ENCODE assay signal across 8 cellular contexts in the genomic region with DNA sequence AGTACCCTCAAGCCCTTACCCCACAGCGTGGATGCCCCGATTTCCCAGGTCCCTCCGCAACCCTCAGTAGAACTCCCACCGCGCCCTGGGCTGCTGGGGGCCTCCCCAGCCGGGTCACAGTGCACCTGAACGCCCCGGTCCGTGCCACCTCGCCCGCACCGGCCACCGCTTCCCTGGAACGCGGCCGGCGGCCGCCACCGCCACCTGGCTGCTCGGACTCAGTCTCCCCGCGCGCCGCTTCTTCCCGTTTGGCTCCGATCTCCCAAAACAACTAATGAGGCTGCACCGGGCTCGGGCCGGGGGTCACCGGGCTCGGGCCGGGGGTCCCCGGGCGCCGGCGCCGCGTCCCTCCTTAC. TPM values are rescaled to one million over a fixed set of nuclear protein-coding genes. Genes with fewer than 3 reads are reported as not detected.
DNase-seq lines count a peak whose midpoint lies in the region; ATAC-seq, FAIRE-seq and TF ChIP-seq lines count a peak whose summit lies in the region.

No MANE protein-coding gene starts in this region.

- peak overlapping the region; percentile 74 to 82 for H3K9ac ChIP-seq in kidney (ENCODE audit: low read length in 2 of 2)

- in situ Hi-C loops in HAP-1 (cut with MboI; ENCODE audit: low sequenced_read_pairs): no loop called here

- H3K9me3 ChIP-seq in HAP-1: no peaks in the 10 kb centered on the region
- H3K9me3 ChIP-seq in adrenal gland (replicated peaks in 1 of 3): no peaks in the 10 kb centered on the region
- no peaks in the 10 kb centered on the region for H3K9me3 ChIP-seq in kidney (ENCODE audit: control insufficient read depth in 1 of 2, low read length in 2 of 2)
- H3K9me3 ChIP-seq in stomach: no peaks in the 10 kb centered on the region

- no peak for ATAC-seq in GM21723 (IDR thresholded peaks at IDR 0.05; ENCODE audit: unreplicated experiment)

- WGBS in adrenal gland, 4 donors: 1 to 28% (median 2%) methylated on average over 3 to 38 of the region's 38 CpGs
- WGBS in stomach, 5 donors: 0 to 2% (median 1%) methylated on average over 19 to 38 of the region's 38 CpGs

- H3K4me1 ChIP-seq in HAP-1 (peaks cover 19% of the 10 kb centered on the region), adrenal gland (replicated peaks in 1 of 2) (peaks cover 15 to 32% of the 10 kb centered on the region in 2 donors), kidney (ENCODE audit: control insufficient read depth in 1 of 2, insufficient read depth in 1 of 2, low read depth in 1 of 2, low read length in 2 of 2) (peaks cover 15 to 22% of the 10 kb centered on the region in 2 donors), stomach (peaks cover 26 to 51% (median 36%) of the 10 kb centered on the region in 4 donors)

- no peaks in the 10 kb centered on the region for H3K36me3 ChIP-seq in HAP-1 (replicated peaks)
- no peaks in the 10 kb centered on the region for H3K36me3 ChIP-seq in adrenal gland (replicated peaks in 1 of 2)
- H3K36me3 ChIP-seq in kidney (ENCODE audit: control insufficient read depth in 1 of 2, insufficient read depth in 2 of 2, low read length in 2 of 2): no peaks in the 10 kb centered on the region
- peaks cover 0 to 3% (median 0%) of the 10 kb centered on the region in 4 donors for H3K36me3 ChIP-seq in stomach

- DNase-seq in AG09309 (ENCODE audit: low read depth): no peak
- peak; percentile 15 to 29 for DNase-seq in HAP-1 (ENCODE audit: low spot score in 2 of 2)
- DNase-seq in adrenal gland: peak in 4 of 7 donors; percentile 26 to 44 (median 36)
- DNase-seq in kidney: peak; percentile 83
- peak; percentile 42 for DNase-seq in stomach
- DNase-seq in activated CD4-positive, CD25-positive, alpha-beta regulatory T cell (lab: John Stamatoyannopoulos, UW): no peak
- DNase-seq in DMS 273 treated with DMSO at 0.1 percent for 48 hours (lab: John Stamatoyannopoulos, UW): no peak

- no peak for FAIRE-seq in kidney (lab: Jason Lieb, UNC)

- H3K27me3 ChIP-seq in HAP-1 (ENCODE audit: low read depth) (no peaks in the 10 kb centered on the region), adrenal gland (no peaks in the 10 kb centered on the region), stomach (no peaks in the 10 kb centered on the region)

- H3K27ac ChIP-seq in adrenal gland (peak overlapping the region in 4 of 5 donors; percentile 11 to 100 (median 96)), kidney (ENCODE audit: low read depth in 2 of 2, low read length in 2 of 2) (peak overlapping the region; percentile 75 to 82), stomach (peak overlapping the region; percentile 86 to 100 (median 99))

- intact Hi-C loops in adrenal gland (cut with DNase I) (no loop called here), kidney (cut with DNase I) (no loop called here), stomach (cut with DNase I; ENCODE audit: low total_unique reads) (no loop called here)

- H3K4me3 ChIP-seq in AG09309 (ENCODE audit: control insufficient read depth, low read depth, low read length): peak overlapping the region; percentile 60
- peak overlapping the region; percentile 65 for H3K4me3 ChIP-seq in HAP-1
- peak overlapping the region; percentile 27 to 82 (median 56) for H3K4me3 ChIP-seq in adrenal gland
- peak overlapping the region; percentile 68 to 84 for H3K4me3 ChIP-seq in kidney (ENCODE audit: low read length in 2 of 2)
- peak overlapping the region; percentile 68 to 79 (median 72) for H3K4me3 ChIP-seq in stomach

- TF ChIP-seq EP300 in stomach (IDR thresholded peaks at IDR 0.05): no peak

- TF ChIP-seq POLR2A in adrenal gland (IDR thresholded peaks at IDR 0.05) (no peak), stomach (IDR thresholded peaks at IDR 0.05) (no peak)

- TF ChIP-seq CTCF in AG09309 (IDR thresholded peaks at IDR 0.05; ENCODE audit: control insufficient read depth, insufficient read depth, low read depth, low read length, missing control alignments) (no peak), adrenal gland (IDR thresholded peaks at IDR 0.05) (peak in 2 of 6 experiments; percentile 14 to 18), kidney (IDR thresholded peaks at IDR 0.05; ENCODE audit: borderline replicate concordance, extremely low read depth, insufficient read depth) (peak; percentile 18), stomach (IDR thresholded peaks at IDR 0.05) (no peak)

RNA-seq across cellular contexts. Expression of a gene that starts 1.0 kb away (rescaled TPM):
- total RNA-seq in adrenal gland (100 to 1,000 TPM in 1 of 8 donors, 10 to 100 TPM in 7; 43.3 to 182 (median 51.9) TPM), kidney (92.0 TPM), stomach (10 to 100 TPM; 17.8 to 46.3 (median 29.5) TPM)
- polyA plus RNA-seq in adrenal gland (100 to 1,000 TPM in 1 of 3 donors, 10 to 100 TPM in 2; 31.9 to 148 (median 40.2) TPM), kidney (ENCODE audit: insufficient read depth, low read depth, low replicate concordance) (43.6 TPM), stomach (10 to 100 TPM; 23.3 to 32.8 (median 28.4) TPM)

Comparison
In these comparisons a context has a peak if more than half of its experiments do, and no peak if none do; other contexts are left out.
1. DNase-seq: peak in HAP-1 (2 of 2), adrenal gland (4 of 7), kidney (single experiment) and stomach (single experiment); none in AG09309 (single experiment), activated CD4-positive, CD25-positive, alpha-beta regulatory T cell (0 of 4) and DMS 273 treated with DMSO at 0.1 percent for 48 hours (single experiment).
2. Peak in every context shown above with its lines, with median percentiles within 50 percentile points of each other: H3K4me3 ChIP-seq and H3K27ac ChIP-seq.